In genomic region chr12:6905414-6906040, GRCh38 we compare ENCODE assay signal across 1 cellular context.
TF ChIP-seq lines count a peak whose summit lies in the region.

No MANE protein-coding gene starts in this region.

TF ChIP-seq in H1, 55 proteins besides CTCF, POLR2A, EP300 and RAD21:
- TF ChIP-seq YY1 (IDR thresholded peaks at IDR 0.05; ENCODE audit: low read depth, low read length), result no peak
- no peak for TF ChIP-seq SP2 (IDR thresholded peaks at IDR 0.05; ENCODE audit: low read length)
- no peak for TF ChIP-seq ATF3 (IDR thresholded peaks at IDR 0.05; ENCODE audit: insufficient read depth, low read depth, low read length)
- no peak for TF ChIP-seq CHD2 (IDR thresholded peaks at IDR 0.05; ENCODE audit: low read length)
- TF ChIP-seq GABPA (IDR thresholded peaks at IDR 0.05; ENCODE audit: borderline replicate concordance, insufficient read depth, low read length), result no peak
- TF ChIP-seq JUND (IDR thresholded peaks at IDR 0.05; ENCODE audit: low read length), result no peak
- no peak for TF ChIP-seq CHD7 (IDR thresholded peaks at IDR 0.05; ENCODE audit: insufficient replicate concordance, low read length)
- TF ChIP-seq SIN3A (conservative IDR thresholded peaks at IDR 0.05 in 1 of 2, IDR thresholded peaks at IDR 0.05 in 1 of 2; ENCODE audit: low read depth in 1 of 2, low read length in 2 of 2), result no peak
